ENCODE assay signal across 18 cellular contexts in genomic region chr14:49218436-49219092, GRCh38.
DNase-seq lines count a peak whose midpoint lies in the region; ATAC-seq, FAIRE-seq and TF ChIP-seq lines count a peak whose summit lies in the region.
"Had no signal": no experiment of that assay in that cellular context is flagged by ENCODE, and none has a peak within 500 bp of the region (broad histone marks: within the 10 kb centered on the region; RNA-seq: fewer than 3 reads in every experiment).

No MANE protein-coding gene starts in this region.

- H2BK120ac ChIP-seq in mesendoderm (ENCODE audit: low read depth, low read length) = no peak overlapping the region

- no peak overlapping the region for H3K18ac ChIP-seq in mesendoderm (ENCODE audit: low read length)

- no peak for TF ChIP-seq POLR2A in GM12892 (IDR thresholded peaks at IDR 0.05; ENCODE audit: low read depth, low read length)

- no peak overlapping the region for H3K4me3 ChIP-seq in mesendoderm (ENCODE audit: low read length)
- H3K4me3 ChIP-seq: pancreas, smooth muscle cell, tibial artery had no signal

- FAIRE-seq in GM12892 (lab: Jason Lieb, UNC) = no peak
- FAIRE-seq: HTR-8/SVneo, pancreas had no signal

- no peak overlapping the region for H2AK5ac ChIP-seq in mesendoderm (ENCODE audit: low read length)

- H3K23ac ChIP-seq in mesendoderm (ENCODE audit: low read length) = no peak overlapping the region

- H3K56ac ChIP-seq in mesendoderm (ENCODE audit: low read length) = no peak overlapping the region

- no peak overlapping the region for H3K9ac ChIP-seq in mesendoderm (ENCODE audit: low read length)

- ATAC-seq in HG02588 (IDR thresholded peaks at IDR 0.05; ENCODE audit: unreplicated experiment) (no peak), HG02973 (IDR thresholded peaks at IDR 0.05; ENCODE audit: unreplicated experiment) (no peak)
- ATAC-seq: Panc1 had no signal

- no peak overlapping the region for H2BK15ac ChIP-seq in mesendoderm (replicated peaks; ENCODE audit: low read depth)

- H2BK5ac ChIP-seq in mesendoderm (ENCODE audit: low read length) = no peak overlapping the region

- H3K79me2 ChIP-seq in mesendoderm (ENCODE audit: control insufficient read depth, insufficient read depth, low read length) = no peaks in the 10 kb centered on the region

- H3K27me3 ChIP-seq in mesendoderm (ENCODE audit: insufficient read depth, low read length, poor library complexity) = no peaks in the 10 kb centered on the region
- H3K27me3 ChIP-seq: tibial artery had no signal

- H3K79me1 ChIP-seq in mesendoderm (ENCODE audit: low read length) = no peaks in the 10 kb centered on the region

- H3K27ac ChIP-seq in mesendoderm (ENCODE audit: low read depth, low read length) = no peak overlapping the region
- H3K27ac ChIP-seq: pancreas had no signal

- WGBS in mesendoderm (ENCODE audit: extremely low coverage, insufficient coverage, low lambda C conversion rate) = no CpG with 5 or more reads among the region's 5 CpGs

- DNase-seq in H4 (ENCODE audit: low spot score) = peak; percentile 4
- peak; percentile 65 for DNase-seq in NCI-H2029 treated with DMSO at 0.1 percent for 48 hours (lab: John Stamatoyannopoulos, UW)
- DNase-seq in brain pericyte (ENCODE audit: low read depth, low spot score) = peak; percentile 6
- peak; percentile 15 for DNase-seq in mesendoderm
- DNase-seq in occipital lobe (lab: John Stamatoyannopoulos, UW) = no peak
- DNase-seq in GM12892 (ENCODE audit: insufficient read length) = no peak
- DNase-seq: activated CD4-positive, alpha-beta T cell treated with anti-CD3 and anti-CD28 coated beads, Interleukin-2, amount 50 U/mL, for 48 hours; activated naive CD8-positive, alpha-beta T cell treated with anti-CD3 and anti-CD28 coated beads for 36 hours; activated T-cell treated with anti-CD3 and anti-CD28 coated beads, Interleukin-2, amount 50 U/mL, for 24 hours; Kasumi-1; NCI-H526 treated with DMSO at 0.1 percent for 48 hours; pancreas; tibial artery had no signal

- no peak overlapping the region for H4K5ac ChIP-seq in mesendoderm (ENCODE audit: low read length)

- no peak overlapping the region for H3K4ac ChIP-seq in mesendoderm (ENCODE audit: low read depth, low read length)

- no peak overlapping the region for H3K4me2 ChIP-seq in mesendoderm (ENCODE audit: low read length)
- H3K4me2 ChIP-seq: smooth muscle cell had no signal

- no peaks in the 10 kb centered on the region for H3K4me1 ChIP-seq in mesendoderm (ENCODE audit: control insufficient read depth, low read depth, low read length)
- H3K4me1 ChIP-seq: pancreas had no signal

- H4K8ac ChIP-seq in mesendoderm (ENCODE audit: low read depth, low read length) = no peak overlapping the region

- H3K36me3 ChIP-seq in mesendoderm (ENCODE audit: control insufficient read depth, insufficient read depth, low read length) = no peaks in the 10 kb centered on the region
- H3K36me3 ChIP-seq: pancreas, tibial artery had no signal

Comparison
In these comparisons a context has a peak if more than half of its experiments do, and no peak if none do; other contexts are left out.
1. DNase-seq: peak in H4 (single experiment), NCI-H2029 treated with DMSO at 0.1 percent for 48 hours (single experiment), brain pericyte (single experiment) and mesendoderm (single experiment); none in occipital lobe (single experiment) and GM12892 (single experiment).